10 cellular contexts compared by ENCODE assay signal in genomic region chr2:168699834-168700417, GRCh38.
A peak's percentile ranks its signal among the peaks of the same experiment; 100 is the strongest.
DNase-seq lines count a peak whose midpoint lies in the region; ATAC-seq and TF ChIP-seq lines count a peak whose summit lies in the region.
"Had no signal": no experiment of that assay in that cellular context is flagged by ENCODE, and none has a peak within 500 bp of the region (broad histone marks: within the 10 kb centered on the region; RNA-seq: fewer than 3 reads in every experiment).

No MANE protein-coding gene starts in this region.

- peaks cover 0 to 5% of the 10 kb centered on the region in 2 donors for H3K36me3 ChIP-seq in stomach smooth muscle (ENCODE audit: control insufficient read depth in 2 of 2, insufficient read depth in 2 of 2, low read length in 2 of 2)

- H3K4me3 ChIP-seq in stomach smooth muscle (ENCODE audit: low read length in 2 of 2) = peak overlapping the region; percentile 8 to 52

- H3K27me3 Mint-ChIP-seq in brain (no peaks in the 10 kb centered on the region), nephron progenitor cell (ENCODE audit: low read depth, poor library complexity) (peaks cover 5% of the 10 kb centered on the region), progenitor cell of endocrine pancreas (no peaks in the 10 kb centered on the region)
- H3K27me3 Mint-ChIP-seq in activated CD8-positive, alpha-beta memory T cell treated with anti-CD3 and anti-CD28 coated beads, Interleukin-2, amount 10 ng/mL, durations not matched to agents 7 days and 5 days = no peaks in the 10 kb centered on the region
- H3K27me3 Mint-ChIP-seq: activated naive CD4-positive, alpha-beta T cell treated with anti-CD3 and anti-CD28 coated beads, Interleukin-2, amount 10 ng/mL, durations not matched to agents 7 days and 5 days had no signal

- H3K4me1 ChIP-seq in stomach smooth muscle (ENCODE audit: control insufficient read depth, insufficient read depth, low read length) = peaks cover 9% of the 10 kb centered on the region

- H3K27me3 ChIP-seq in stomach smooth muscle (ENCODE audit: control insufficient read depth in 1 of 2, insufficient read depth in 2 of 2, low read length in 2 of 2) = no peaks in the 10 kb centered on the region

- ATAC-seq in activated CD8-positive, alpha-beta memory T cell treated with anti-CD3 and anti-CD28 coated beads, Interleukin-2, amount 10 ng/mL, durations not matched to agents 7 days and 5 days = no peak

- H3K27ac Mint-ChIP-seq in brain = peak overlapping the region in 3 of 5 experiments; percentile 14 to 72 (median 22)
- H3K27ac Mint-ChIP-seq in nephron progenitor cell = no peak overlapping the region
- H3K27ac Mint-ChIP-seq in progenitor cell of endocrine pancreas = no peak overlapping the region
- no peak overlapping the region for H3K27ac Mint-ChIP-seq in activated CD8-positive, alpha-beta memory T cell treated with anti-CD3 and anti-CD28 coated beads, Interleukin-2, amount 10 ng/mL, durations not matched to agents 7 days and 5 days
- H3K27ac Mint-ChIP-seq: activated naive CD4-positive, alpha-beta T cell treated with anti-CD3 and anti-CD28 coated beads, Interleukin-2, amount 10 ng/mL, durations not matched to agents 7 days and 5 days had no signal

- CTCF ChIA-PET in activated CD8-positive, alpha-beta memory T cell treated with anti-CD3 and anti-CD28 coated beads, Interleukin-2, amount 10 ng/mL, durations not matched to agents 7 days and 5 days (lab: Charles Lee) = no interaction called here

- H3K36me3 Mint-ChIP-seq in brain (peaks cover 52% of the 10 kb centered on the region), nephron progenitor cell (ENCODE audit: low read depth) (peaks cover 53% of the 10 kb centered on the region), progenitor cell of endocrine pancreas (ENCODE audit: insufficient read depth) (peaks cover 19% of the 10 kb centered on the region)
- H3K36me3 Mint-ChIP-seq in activated CD8-positive, alpha-beta memory T cell treated with anti-CD3 and anti-CD28 coated beads, Interleukin-2, amount 10 ng/mL, durations not matched to agents 7 days and 5 days = peaks cover 8% of the 10 kb centered on the region

- peak overlapping the region; percentile 76 for H3K27ac ChIP-seq in stomach smooth muscle (ENCODE audit: low read length)

- H3K9me3 Mint-ChIP-seq in brain (peaks cover 0 to 7% (median 3%) of the 10 kb centered on the region in 5 experiments), nephron progenitor cell (peaks cover 8% of the 10 kb centered on the region), progenitor cell of endocrine pancreas (ENCODE audit: low read depth) (no peaks in the 10 kb centered on the region)
- H3K9me3 Mint-ChIP-seq in activated CD8-positive, alpha-beta memory T cell treated with anti-CD3 and anti-CD28 coated beads, Interleukin-2, amount 10 ng/mL, durations not matched to agents 7 days and 5 days (ENCODE audit: low read depth) = no peaks in the 10 kb centered on the region
- H3K9me3 Mint-ChIP-seq: activated naive CD4-positive, alpha-beta T cell treated with anti-CD3 and anti-CD28 coated beads, Interleukin-2, amount 10 ng/mL, durations not matched to agents 7 days and 5 days had no signal

- H3K4me1 Mint-ChIP-seq in brain (peaks cover 36% of the 10 kb centered on the region), nephron progenitor cell (peaks cover 22% of the 10 kb centered on the region), progenitor cell of endocrine pancreas (ENCODE audit: low read depth) (peaks cover 5% of the 10 kb centered on the region)
- H3K4me1 Mint-ChIP-seq in activated CD8-positive, alpha-beta memory T cell treated with anti-CD3 and anti-CD28 coated beads, Interleukin-2, amount 10 ng/mL, durations not matched to agents 7 days and 5 days = no peaks in the 10 kb centered on the region
- H3K4me1 Mint-ChIP-seq: activated naive CD4-positive, alpha-beta T cell treated with anti-CD3 and anti-CD28 coated beads, Interleukin-2, amount 10 ng/mL, durations not matched to agents 7 days and 5 days had no signal

- no peak overlapping the region for H3K4me3 Mint-ChIP-seq in brain
- H3K4me3 Mint-ChIP-seq in nephron progenitor cell = no peak overlapping the region
- no peak overlapping the region for H3K4me3 Mint-ChIP-seq in progenitor cell of endocrine pancreas (ENCODE audit: low read depth)
- no peak overlapping the region for H3K4me3 Mint-ChIP-seq in activated CD8-positive, alpha-beta memory T cell treated with anti-CD3 and anti-CD28 coated beads, Interleukin-2, amount 10 ng/mL, durations not matched to agents 7 days and 5 days
- H3K4me3 Mint-ChIP-seq: activated naive CD4-positive, alpha-beta T cell treated with anti-CD3 and anti-CD28 coated beads, Interleukin-2, amount 10 ng/mL, durations not matched to agents 7 days and 5 days had no signal

- no peak overlapping the region for H3K9ac ChIP-seq in stomach smooth muscle (ENCODE audit: low read length in 2 of 2)

- H3K9me3 ChIP-seq in stomach smooth muscle (ENCODE audit: control insufficient read depth in 2 of 2, low read length in 2 of 2) = no peaks in the 10 kb centered on the region

- DNase-seq in NCI-H1092 treated with DMSO at 0.1 percent for 48 hours (lab: John Stamatoyannopoulos, UW) = peak; percentile 40
- peak; percentile 43 for DNase-seq in inferior parietal cortex (ENCODE audit: extremely low spot score)
- no peak for DNase-seq in nephron progenitor cell
- no peak for DNase-seq in progenitor cell of endocrine pancreas (ENCODE audit: low spot score, unreplicated experiment)
- no peak for DNase-seq in activated CD8-positive, alpha-beta memory T cell treated with anti-CD3 and anti-CD28 coated beads, Interleukin-2, amount 10 ng/mL, durations not matched to agents 7 days and 5 days
- DNase-seq: activated naive CD4-positive, alpha-beta T cell treated with anti-CD3 and anti-CD28 coated beads, Interleukin-2, amount 10 ng/mL, durations not matched to agents 7 days and 5 days; stimulated activated CD4-positive, alpha-beta T cell treated with anti-CD3 and anti-CD28 coated beads, Interleukin-1b, Interleukin-23, amount 100 ng/mL, for 48 hours; T-helper 9 cell had no signal

- TF ChIP-seq CTCF in brain (conservative IDR thresholded peaks at IDR 0.05) (no peak), nephron progenitor cell (IDR thresholded peaks at IDR 0.05) (no peak), progenitor cell of endocrine pancreas (IDR thresholded peaks at IDR 0.05; ENCODE audit: unreplicated experiment) (no peak)

Comparison
In these comparisons a context has a peak if more than half of its experiments do, and no peak if none do; other contexts are left out.
1. DNase-seq: peak in NCI-H1092 treated with DMSO at 0.1 percent for 48 hours (single experiment) and inferior parietal cortex (single experiment); none in nephron progenitor cell (single experiment), progenitor cell of endocrine pancreas (single experiment) and activated CD8-positive, alpha-beta memory T cell treated with anti-CD3 and anti-CD28 coated beads, Interleukin-2, amount 10 ng/mL, durations not matched to agents 7 days and 5 days (single experiment).
2. H3K27ac Mint-ChIP-seq: peak in brain (3 of 5); none in nephron progenitor cell (single experiment), progenitor cell of endocrine pancreas (single experiment) and activated CD8-positive, alpha-beta memory T cell treated with anti-CD3 and anti-CD28 coated beads, Interleukin-2, amount 10 ng/mL, durations not matched to agents 7 days and 5 days (single experiment).